3 cellular contexts compared by ENCODE assay signal in genomic region chr3:196302960-196303359, GRCh38. TPM values are rescaled to one million over a fixed set of nuclear protein-coding genes. Genes with fewer than 3 reads are reported as not detected.
"Had no signal": no experiment of that assay in that cellular context is flagged by ENCODE, and none has a peak within 500 bp of the region (broad histone marks: within the 10 kb centered on the region; RNA-seq: fewer than 3 reads in every experiment).

No MANE protein-coding gene starts in this region.

RNA-seq across cellular contexts. Expression of gene TM4SF19, which starts 35.2 kb away (rescaled TPM):
- total RNA-seq: GM23248, H7, HepG2 had no signal
- polyA plus RNA-seq: GM23248 had no signal
